Comparison of ENCODE assay signal across 9 cellular contexts in genomic region chr1:115596080-115596795, GRCh38. TPM values are rescaled to one million over a fixed set of nuclear protein-coding genes. Genes with fewer than 3 reads are reported as not detected.
A peak's percentile ranks its signal among the peaks of the same experiment; 100 is the strongest.
DNase-seq lines count a peak whose midpoint lies in the region; ATAC-seq and TF ChIP-seq lines count a peak whose summit lies in the region.
"Had no signal": no experiment of that assay in that cellular context is flagged by ENCODE, and none has a peak within 500 bp of the region (broad histone marks: within the 10 kb centered on the region; RNA-seq: fewer than 3 reads in every experiment).

No MANE protein-coding gene starts in this region.

- no peaks in the 10 kb centered on the region for H3K9me3 ChIP-seq in SJSA1 (replicated peaks)
- H3K9me3 ChIP-seq in prostate gland: no peaks in the 10 kb centered on the region
- H3K9me3 ChIP-seq: thyroid gland had no signal

- H3K4me3 ChIP-seq in SJSA1: no peak overlapping the region
- H3K4me3 ChIP-seq in fibroblast of pulmonary artery (replicated peaks; ENCODE audit: low read depth, low read length): no peak overlapping the region
- no peak overlapping the region for H3K4me3 ChIP-seq in prostate gland
- H3K4me3 ChIP-seq: thyroid gland had no signal

- WGBS in prostate gland: 52% methylated on average over 5 of the region's 7 CpGs

- H3K27ac ChIP-seq in SJSA1 (peak overlapping the region; percentile 53), prostate gland (no peak overlapping the region)
- H3K27ac ChIP-seq: SK-N-MC, thyroid gland had no signal

- no peak for TF ChIP-seq POLR2A in prostate gland (IDR thresholded peaks at IDR 0.05)

- DNase-seq in HCEC 1CT (peak; percentile 62), SJSA1 (ENCODE audit: low read depth in 1 of 2, low spot score in 2 of 2) (peak in 1 of 2 experiments; percentile 28), fibroblast of pulmonary artery (ENCODE audit: low read depth) (peak; percentile 74), DMS53 (lab: John Stamatoyannopoulos, UW) (no peak), prostate gland (ENCODE audit: low spot score) (no peak)
- DNase-seq in activated CD4-positive, CD25-positive, alpha-beta regulatory T cell treated with anti-CD3 and anti-CD28 coated beads, Interleukin-2, amount 50 U/mL, for 72 hours: no peak

- H3K4me1 ChIP-seq in SJSA1 (replicated peaks): peaks cover 21% of the 10 kb centered on the region
- no peaks in the 10 kb centered on the region for H3K4me1 ChIP-seq in prostate gland (replicated peaks)

- H3K36me3 ChIP-seq in SJSA1 (no peaks in the 10 kb centered on the region), prostate gland (no peaks in the 10 kb centered on the region)
- H3K36me3 ChIP-seq: thyroid gland had no signal

- ATAC-seq in GM18867 (IDR thresholded peaks at IDR 0.05; ENCODE audit: unreplicated experiment): no peak

- intact Hi-C loops in prostate gland (cut with DNase I): loop anchor here (10.0 kb wide), 2 partner anchors 121 to 621 kb away; no protein-coding TSS in a partner anchor

- TF ChIP-seq CTCF in fibroblast of pulmonary artery (IDR thresholded peaks at IDR 0.05; ENCODE audit: low read length, missing control alignments) (no peak), prostate gland (IDR thresholded peaks at IDR 0.05) (no peak)

- H3K27me3 ChIP-seq in SJSA1 (replicated peaks): no peaks in the 10 kb centered on the region
- H3K27me3 ChIP-seq in prostate gland (replicated peaks; ENCODE audit: insufficient read depth): no peaks in the 10 kb centered on the region
- H3K27me3 ChIP-seq: thyroid gland had no signal

RNA-seq across cellular contexts. Expression of gene VANGL1, which starts 45.5 kb away (rescaled TPM):
- total RNA-seq in SJSA1 (2014; rRNA removed; shearing (Covaris generic)): 11.7 and 22.4 TPM in 2 replicates
- 10 to 100 TPM; 12.3 to 16.2 TPM for total RNA-seq in prostate gland

Comparison
In these comparisons a context has a peak if more than half of its experiments do, and no peak if none do; other contexts are left out.
1. DNase-seq: peak in HCEC 1CT (single experiment) and fibroblast of pulmonary artery (single experiment); none in DMS53 (single experiment), prostate gland (single experiment) and activated CD4-positive, CD25-positive, alpha-beta regulatory T cell treated with anti-CD3 and anti-CD28 coated beads, Interleukin-2, amount 50 U/mL, for 72 hours (single experiment).